Comparison of ENCODE assay signal across 4 cellular contexts in genomic region chr19:41581068-41581467, GRCh38. TPM values are rescaled to one million over a fixed set of nuclear protein-coding genes. Genes with fewer than 3 reads are reported as not detected.
"Had no signal": no experiment of that assay in that cellular context is flagged by ENCODE, and none has a peak within 500 bp of the region (broad histone marks: within the 10 kb centered on the region; RNA-seq: fewer than 3 reads in every experiment).

No MANE protein-coding gene starts in this region.

RNA-seq across cellular contexts. Expression of gene CEACAM21, which starts 5.1 kb away (rescaled TPM):
- total RNA-seq: LHCN-M2, M059J, MCF 10A, NCI-H460 had no signal

RNA-seq across cellular contexts. Expression of gene CEACAM4, which starts 45.8 kb away (rescaled TPM):
- total RNA-seq: LHCN-M2, M059J, MCF 10A, NCI-H460 had no signal
